Comparison of ENCODE assay signal across 1 cellular context in genomic region chr17:36000730-36001108, GRCh38.
TF ChIP-seq lines count a peak whose summit lies in the region.

No MANE protein-coding gene starts in this region.

TF ChIP-seq in HepG2, 621 proteins besides CTCF, POLR2A, EP300 and RAD21 (continued from another document and continues in another):
- TF ChIP-seq GLMP (CRISPR knock-in tag; IDR thresholded peaks at IDR 0.05; ENCODE audit: borderline replicate concordance) (no peak), ZNF550 (CRISPR knock-in tag; IDR thresholded peaks at IDR 0.05; ENCODE audit: borderline replicate concordance) (no peak), PAWR (CRISPR knock-in tag; IDR thresholded peaks at IDR 0.05; ENCODE audit: borderline replicate concordance) (no peak), ZBTB14 (CRISPR knock-in tag; IDR thresholded peaks at IDR 0.05) (no peak), NAIF1 (CRISPR knock-in tag; IDR thresholded peaks at IDR 0.05; ENCODE audit: borderline replicate concordance) (no peak), KLF12 (CRISPR knock-in tag; IDR thresholded peaks at IDR 0.05; ENCODE audit: borderline replicate concordance) (no peak), MAF1 (CRISPR knock-in tag; IDR thresholded peaks at IDR 0.05; ENCODE audit: borderline replicate concordance) (no peak), ETV6 (CRISPR knock-in tag; conservative IDR thresholded peaks at IDR 0.05) (no peak), NCOR1 (IDR thresholded peaks at IDR 0.05; ENCODE audit: borderline replicate concordance, low read length) (no peak), TRIM24 (CRISPR knock-in tag; IDR thresholded peaks at IDR 0.05) (no peak), HNF4G (IDR thresholded peaks at IDR 0.05; ENCODE audit: borderline replicate concordance, low read depth, low read length) (peak; percentile 29; the same call in 1 of the 2 replicates), HNF4G (CRISPR knock-in tag; IDR thresholded peaks at IDR 0.05; ENCODE audit: borderline replicate concordance, low read depth) (no peak), FOXP1 (IDR thresholded peaks at IDR 0.05) (no peak), FOXP1 (CRISPR knock-in tag; IDR thresholded peaks at IDR 0.05) (peak; percentile 83), SP5 (CRISPR knock-in tag; IDR thresholded peaks at IDR 0.05; ENCODE audit: borderline replicate concordance, low read depth) (peak; percentile 86), ZNF24 (IDR thresholded peaks at IDR 0.05) (no peak), ZMYM2 (CRISPR knock-in tag; IDR thresholded peaks at IDR 0.05) (no peak), ZNF235 (CRISPR knock-in tag; IDR thresholded peaks at IDR 0.05; ENCODE audit: borderline replicate concordance) (no peak), ZNF710 (CRISPR knock-in tag; IDR thresholded peaks at IDR 0.05; ENCODE audit: borderline replicate concordance) (no peak), DDIT3 (CRISPR knock-in tag; IDR thresholded peaks at IDR 0.05) (no peak), NR2F2 (IDR thresholded peaks at IDR 0.05; ENCODE audit: borderline replicate concordance, low read depth) (peak; percentile 81), ZFP90 (CRISPR knock-in tag; IDR thresholded peaks at IDR 0.05; ENCODE audit: borderline replicate concordance) (no peak), ZBTB7B (CRISPR knock-in tag; IDR thresholded peaks at IDR 0.05) (no peak), TBP (CRISPR knock-in tag; IDR thresholded peaks at IDR 0.05) (no peak), XRCC5 (optimal IDR thresholded peaks at IDR 0.05; ENCODE audit: low read length) (peak; percentile 8), ZSCAN25 (CRISPR knock-in tag; IDR thresholded peaks at IDR 0.05) (no peak), TAF15 (IDR thresholded peaks at IDR 0.05; ENCODE audit: low read depth, low read length, poor library complexity, severe bottlenecking) (no peak), ZNF766 (CRISPR knock-in tag; IDR thresholded peaks at IDR 0.05; ENCODE audit: borderline replicate concordance) (no peak), ZNF556 (CRISPR knock-in tag; IDR thresholded peaks at IDR 0.05; ENCODE audit: borderline replicate concordance) (no peak), NFRKB (IDR thresholded peaks at IDR 0.05) (no peak), ZNF784 (CRISPR knock-in tag; IDR thresholded peaks at IDR 0.05; ENCODE audit: borderline replicate concordance) (no peak), CEBPB (IDR thresholded peaks at IDR 0.05; ENCODE audit: borderline replicate concordance, low read depth, low read length) (peak; percentile 49; the same call in 1 of the 2 replicates), ZC3H13 (CRISPR knock-in tag; IDR thresholded peaks at IDR 0.05) (no peak), ZNF496 (CRISPR knock-in tag; IDR thresholded peaks at IDR 0.05; ENCODE audit: insufficient replicate concordance) (no peak), KDM4B (CRISPR knock-in tag; IDR thresholded peaks at IDR 0.05) (no peak), ZNF337 (CRISPR knock-in tag; IDR thresholded peaks at IDR 0.05; ENCODE audit: borderline replicate concordance, low read depth) (no peak), ZNF362 (CRISPR knock-in tag; IDR thresholded peaks at IDR 0.05; ENCODE audit: borderline replicate concordance) (peak; percentile 61), NR2F1 (CRISPR knock-in tag; IDR thresholded peaks at IDR 0.05) (peak; percentile 75 to 79), MIXL1 (CRISPR knock-in tag; IDR thresholded peaks at IDR 0.05) (peak; percentile 42; the same call in 1 of the 2 replicates), ZNF569 (CRISPR knock-in tag; IDR thresholded peaks at IDR 0.05; ENCODE audit: borderline replicate concordance) (no peak), BCL3 (CRISPR knock-in tag; IDR thresholded peaks at IDR 0.05) (no peak), ZFP37 (CRISPR knock-in tag; IDR thresholded peaks at IDR 0.05; ENCODE audit: borderline replicate concordance) (no peak), HDAC1 (CRISPR knock-in tag; IDR thresholded peaks at IDR 0.05) (peak; percentile 41), MYNN (CRISPR knock-in tag; IDR thresholded peaks at IDR 0.05; ENCODE audit: low read depth) (no peak), GATAD1 (CRISPR knock-in tag; IDR thresholded peaks at IDR 0.05) (0 out of 2 replicates have a peak, but pooled peaks have one; percentile 5), ZFP82 (CRISPR knock-in tag; IDR thresholded peaks at IDR 0.05; ENCODE audit: borderline replicate concordance) (no peak), ZSCAN29 (CRISPR knock-in tag; conservative IDR thresholded peaks at IDR 0.05) (no peak), THAP9 (CRISPR knock-in tag; IDR thresholded peaks at IDR 0.05; ENCODE audit: borderline replicate concordance) (no peak), NR2F6 (IDR thresholded peaks at IDR 0.05) (peak; percentile 80; the same call in 1 of the 2 replicates), NR2F6 (CRISPR knock-in tag; IDR thresholded peaks at IDR 0.05) (peak; percentile 81; the same call in 1 of the 2 replicates), ZNF709 (CRISPR knock-in tag; IDR thresholded peaks at IDR 0.05) (no peak), EED (CRISPR knock-in tag; IDR thresholded peaks at IDR 0.05) (no peak), GFI1 (CRISPR knock-in tag; IDR thresholded peaks at IDR 0.05; ENCODE audit: borderline replicate concordance) (no peak), ZNF549 (CRISPR knock-in tag; IDR thresholded peaks at IDR 0.05) (no peak), CREBL2 (CRISPR knock-in tag; IDR thresholded peaks at IDR 0.05; ENCODE audit: borderline replicate concordance) (no peak), ZNF253 (CRISPR knock-in tag; IDR thresholded peaks at IDR 0.05; ENCODE audit: borderline replicate concordance) (no peak), SOX13 (IDR thresholded peaks at IDR 0.05) (no peak), SOX13 (CRISPR knock-in tag; conservative IDR thresholded peaks at IDR 0.05 in 1 of 2, IDR thresholded peaks at IDR 0.05 in 1 of 2) (peak in 1 of 2 experiments; percentile 75; a peak in 2 of 4 replicates), PTBP1 (IDR thresholded peaks at IDR 0.05; ENCODE audit: low read depth, low read length, poor library complexity, severe bottlenecking) (no peak), MTERF4 (CRISPR knock-in tag; IDR thresholded peaks at IDR 0.05) (no peak), CHCHD3 (CRISPR knock-in tag; IDR thresholded peaks at IDR 0.05) (no peak), JDP2 (CRISPR knock-in tag; IDR thresholded peaks at IDR 0.05; ENCODE audit: borderline replicate concordance) (no peak), SKIL (CRISPR knock-in tag; IDR thresholded peaks at IDR 0.05; ENCODE audit: borderline replicate concordance) (peak; percentile 68), NFE2L1 (CRISPR knock-in tag; IDR thresholded peaks at IDR 0.05; ENCODE audit: borderline replicate concordance) (no peak)
